ENCODE assay signal across 16 cellular contexts in the genomic region with DNA sequence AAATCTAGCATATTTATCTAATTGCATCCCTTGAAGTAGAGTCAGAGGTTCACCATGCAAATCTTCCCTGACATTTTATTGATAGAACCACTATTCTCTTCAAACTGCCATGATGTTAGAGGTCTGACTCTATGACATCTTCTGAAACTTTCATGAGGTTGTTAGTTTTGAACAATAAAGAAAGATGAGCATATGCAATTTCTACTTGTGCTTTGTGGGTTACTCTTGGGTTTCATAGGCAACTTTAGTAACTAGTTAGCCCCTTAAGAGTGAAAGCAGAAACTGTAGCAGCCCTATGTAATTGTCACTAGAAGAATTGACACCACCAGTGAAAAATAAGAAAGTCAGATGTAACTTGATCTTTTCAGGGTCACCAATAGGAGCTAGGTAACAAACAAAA. TPM values are rescaled to one million over a fixed set of nuclear protein-coding genes. Genes with fewer than 3 reads are reported as not detected.
DNase-seq lines count a peak whose midpoint lies in the region; ATAC-seq and TF ChIP-seq lines count a peak whose summit lies in the region.
"Had no signal": no experiment of that assay in that cellular context is flagged by ENCODE, and none has a peak within 500 bp of the region (broad histone marks: within the 10 kb centered on the region; RNA-seq: fewer than 3 reads in every experiment).

No MANE protein-coding gene starts in this region.

- no peaks in the 10 kb centered on the region for H3K4me1 Mint-ChIP-seq in mesothelial cell of epicardium
- H3K4me1 Mint-ChIP-seq: naive thymus-derived CD8-positive, alpha-beta T cell had no signal

- ATAC-seq in GM18519 (IDR thresholded peaks at IDR 0.05; ENCODE audit: low FRiP score, unreplicated experiment) (peak; percentile 87), GM21360 (IDR thresholded peaks at IDR 0.05; ENCODE audit: unreplicated experiment) (peak; percentile 76), HG03039 (IDR thresholded peaks at IDR 0.05; ENCODE audit: unreplicated experiment) (peak; percentile 59), GM21447 (IDR thresholded peaks at IDR 0.05; ENCODE audit: unreplicated experiment) (no peak)
- ATAC-seq: left lung; naive thymus-derived CD8-positive, alpha-beta T cell; sciatic nerve had no signal

- H3K36me3 Mint-ChIP-seq in mesothelial cell of epicardium = no peaks in the 10 kb centered on the region
- H3K36me3 Mint-ChIP-seq: naive thymus-derived CD8-positive, alpha-beta T cell had no signal

- in situ Hi-C loops in SK-MEL-5 (cut with HindIII; ENCODE audit: low pct_unique_long_range_greater_than_20kb, low sequenced_read_pairs) = no loop called here

- H3K27ac Mint-ChIP-seq in mesothelial cell of epicardium = no peak overlapping the region
- H3K27ac Mint-ChIP-seq: naive thymus-derived CD8-positive, alpha-beta T cell had no signal

- H3K27me3 Mint-ChIP-seq in mesothelial cell of epicardium (ENCODE audit: low read depth) = no peaks in the 10 kb centered on the region

- DNase-seq in SK-MEL-5 (ENCODE audit: low read depth, low spot score) (peak; percentile 30), mesothelial cell of epicardium (ENCODE audit: low spot score in 2 of 2, unreplicated experiment in 2 of 2) (no peak), NCI-H146 (lab: John Stamatoyannopoulos, UW) (no peak)
- DNase-seq: activated CD4-positive, alpha-beta T cell treated with anti-CD3 and anti-CD28 coated beads for 4 hours; hypothalamus; KG1; left lung; naive thymus-derived CD8-positive, alpha-beta T cell; NCI-H1694 treated with DMSO at 0.1 percent for 48 hours; NCI-H774; RPMI8226 had no signal

- H3K9me3 Mint-ChIP-seq in mesothelial cell of epicardium = no peaks in the 10 kb centered on the region
- H3K9me3 Mint-ChIP-seq: naive thymus-derived CD8-positive, alpha-beta T cell had no signal

- no peak overlapping the region for H3K4me3 Mint-ChIP-seq in mesothelial cell of epicardium
- H3K4me3 Mint-ChIP-seq: naive thymus-derived CD8-positive, alpha-beta T cell had no signal

- no peak for TF ChIP-seq CTCF in mesothelial cell of epicardium (IDR thresholded peaks at IDR 0.05; ENCODE audit: unreplicated experiment)

RNA-seq across cellular contexts. Expression of a gene that starts 53.1 kb away (rescaled TPM):
- total RNA-seq in SK-MEL-5 (2014; rRNA removed; shearing (Covaris generic)) = 71.9 and 85.0 TPM in 2 replicates
- 32.1 and 53.9 TPM in 2 replicates for polyA plus RNA-seq in SK-MEL-5 (2015; cell fraction: cytosol; rRNA removed)
- 45.6 and 57.5 TPM in 2 replicates for polyA plus RNA-seq in SK-MEL-5 (2015; cell fraction: nucleus; rRNA removed)
- total RNA-seq in mesothelial cell of epicardium = 105 to 111 TPM (median 110 TPM) in 3 replicates
